ENCODE assay signal across 19 cellular contexts in genomic region chr6:118295336-118295735, GRCh38.
"Had no signal": no experiment of that assay in that cellular context is flagged by ENCODE, and none has a peak within 500 bp of the region (broad histone marks: within the 10 kb centered on the region; RNA-seq: fewer than 3 reads in every experiment).

No MANE protein-coding gene starts in this region.

- H3K9me3 Mint-ChIP-seq: activated naive CD8-positive, alpha-beta T cell treated with anti-CD3 and anti-CD28 coated beads for 36 hours; activated T-helper 1 cell treated with anti-CD3 and anti-CD28 coated beads, Interleukin-12 subunit alpha, Interleukin-12 subunit beta, Interleukin-2, Interleukin-4 antibody, amounts not matched to agents 30 ng/mL and 10 ng/mL and 1 ng/mL, durations not matched to agents 14 hours and 24 hours and 36 hours; dendritic cell treated with granulocyte-macrophage colony-stimulating factor and Interleukin-4, amounts not matched to agents 40 ng/mL and 50 ng/mL, for 4 days; nephron progenitor cell had no signal

- H3K27me3 Mint-ChIP-seq: dendritic cell treated with granulocyte-macrophage colony-stimulating factor and Interleukin-4, amounts not matched to agents 40 ng/mL and 50 ng/mL, for 4 days had no signal

- H3K4me1 Mint-ChIP-seq: activated naive CD8-positive, alpha-beta T cell treated with anti-CD3 and anti-CD28 coated beads for 36 hours had no signal

- H3K4me3 ChIP-seq: prostate gland, upper lobe of left lung had no signal

- H3K27ac Mint-ChIP-seq: activated naive CD8-positive, alpha-beta T cell treated with anti-CD3 and anti-CD28 coated beads for 36 hours; activated T-helper 1 cell treated with anti-CD3 and anti-CD28 coated beads, Interleukin-12 subunit alpha, Interleukin-12 subunit beta, Interleukin-2, Interleukin-4 antibody, amounts not matched to agents 30 ng/mL and 10 ng/mL and 1 ng/mL, durations not matched to agents 14 hours and 24 hours and 36 hours; dendritic cell treated with granulocyte-macrophage colony-stimulating factor and Interleukin-4, amounts not matched to agents 40 ng/mL and 50 ng/mL, for 4 days; nephron progenitor cell had no signal

- H3K4me3 Mint-ChIP-seq: activated naive CD8-positive, alpha-beta T cell treated with anti-CD3 and anti-CD28 coated beads for 36 hours; activated T-helper 1 cell treated with anti-CD3 and anti-CD28 coated beads, Interleukin-12 subunit alpha, Interleukin-12 subunit beta, Interleukin-2, Interleukin-4 antibody, amounts not matched to agents 30 ng/mL and 10 ng/mL and 1 ng/mL, durations not matched to agents 14 hours and 24 hours and 36 hours; dendritic cell treated with granulocyte-macrophage colony-stimulating factor and Interleukin-4, amounts not matched to agents 40 ng/mL and 50 ng/mL, for 4 days; nephron progenitor cell had no signal

- H3K4me1 ChIP-seq: prostate gland, upper lobe of left lung had no signal

- H3K27me3 ChIP-seq: brain microvascular endothelial cell, upper lobe of left lung had no signal

- H3K27ac ChIP-seq: brain microvascular endothelial cell, prostate gland, upper lobe of left lung had no signal

- H3K9me3 ChIP-seq: prostate gland, upper lobe of left lung had no signal

- DNase-seq: activated CD4-positive, CD25-positive, alpha-beta regulatory T cell treated with anti-CD3 and anti-CD28 coated beads, Interleukin-2, amount 50 U/mL, for 72 hours; activated naive CD8-positive, alpha-beta T cell treated with anti-CD3 and anti-CD28 coated beads for 36 hours; amygdala; brain microvascular endothelial cell; cerebellar nuclear complex; effector memory CD4-positive, alpha-beta T cell; foreskin melanocyte; islet precursor cell; mesenchymal stem cell; nephron progenitor cell; stimulated activated CD4-positive, alpha-beta T cell treated with anti-CD3 and anti-CD28 coated beads, Interleukin-4, amount 100 ng/mL, for 4 hours; stimulated activated CD8-positive, alpha-beta memory T cell treated with anti-CD3 and anti-CD28 coated beads, Interleukin-4, amount 100 ng/mL, for 48 hours; stimulated activated naive CD4-positive, alpha-beta T cell treated with Interleukin-2 at 50 U/mL for 16 hours; T-helper 1 cell; T1000; upper lobe of left lung had no signal

- H3K36me3 Mint-ChIP-seq: activated naive CD8-positive, alpha-beta T cell treated with anti-CD3 and anti-CD28 coated beads for 36 hours had no signal

- H3K36me3 ChIP-seq: brain microvascular endothelial cell, prostate gland, upper lobe of left lung had no signal
